Comparison of ENCODE assay signal across 32 cellular contexts in the genomic region with DNA sequence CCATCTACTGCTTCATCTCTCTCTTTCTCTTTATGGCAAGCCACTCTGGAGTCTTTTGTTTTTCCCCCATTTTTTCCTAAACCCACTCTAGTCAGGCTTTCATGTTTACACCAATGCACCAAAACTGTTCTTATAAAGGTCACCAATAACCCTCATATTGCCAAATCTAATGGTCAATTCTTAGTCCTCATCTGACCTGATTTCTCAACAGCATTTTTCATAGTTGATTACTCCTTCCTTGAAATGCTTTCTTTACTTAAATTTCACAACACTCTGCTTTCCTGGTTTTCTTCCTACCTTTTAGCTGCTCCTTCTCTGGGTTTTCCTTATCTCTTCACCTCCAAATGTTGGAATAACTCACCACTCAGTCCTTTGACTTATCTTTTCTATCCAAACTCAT.
"Had no signal": no experiment of that assay in that cellular context is flagged by ENCODE, and none has a peak within 500 bp of the region (broad histone marks: within the 10 kb centered on the region; RNA-seq: fewer than 3 reads in every experiment).

No MANE protein-coding gene starts in this region.

- H3K36me3 ChIP-seq: brain microvascular endothelial cell, left lung, right lobe of liver, thoracic aorta, WERI-Rb-1 had no signal

- ATAC-seq: activated CD4-positive, CD25-positive, alpha-beta regulatory T cell treated with anti-CD3 and anti-CD28 coated beads, Interleukin-2, amount 50 U/mL, for 24 hours; foreskin keratinocyte; left lung; lower lobe of right lung; natural killer cell treated with Interleukin-12 subunit alpha and Interleukin-12 subunit beta and Interleukin-15 and Interleukin-18, amount 100 ng/mL, for 72 hours; right lobe of liver; stimulated activated naive CD8-positive, alpha-beta T cell treated with anti-CD3 and anti-CD28 coated beads, Interleukin-15, Interleukin-2, amounts not matched to agents 100 U/mL and 50 U/mL, for 24 hours had no signal

- H3K4me1 ChIP-seq: foreskin keratinocyte, left lung, lower lobe of right lung, right lobe of liver had no signal

- H3K4me3 ChIP-seq: left lung, lower lobe of right lung, right lobe of liver, skin epidermis, thoracic aorta had no signal

- H3K9me3 ChIP-seq: left lung, lower lobe of right lung, right lobe of liver, thoracic aorta had no signal

- DNase-seq: activated CD4-positive, alpha-beta memory T cell treated with anti-CD3 and anti-CD28 coated beads for 36 hours; activated CD4-positive, alpha-beta T cell treated with anti-CD3 and anti-CD28 coated beads, Interleukin-2, amount 10 ng/mL, durations not matched to agents 24 days and 14 days; activated CD8-positive, alpha-beta memory T cell treated with anti-CD3 and anti-CD28 coated beads, Interleukin-2, amount 50 U/mL, for 4 hours; activated effector memory CD4-positive, alpha-beta T cell treated with anti-CD3 and anti-CD28 coated beads, Interleukin-2, amount 50 U/mL, for 16 hours; activated naive CD4-positive, alpha-beta T cell treated with anti-CD3 and anti-CD28 coated beads for 36 hours; activated naive CD8-positive, alpha-beta T cell treated with anti-CD3 and anti-CD28 coated beads for 36 hours; activated T-cell treated with anti-CD3 and anti-CD28 coated beads, Interleukin-2, amount 50 U/mL, for 1 hour; amniotic stem cell; brain microvascular endothelial cell; central memory CD4-positive, alpha-beta T cell; dermis blood vessel endothelial cell; effector CD4-positive, alpha-beta T cell; foreskin keratinocyte; left lung; lower lobe of right lung; mesenchymal stem cell; posterior cingulate gyrus; right lobe of liver; stimulated activated CD4-positive, alpha-beta T cell treated with anti-CD3 and anti-CD28 coated beads, Interleukin-12 subunit alpha, Interleukin-12 subunit beta, amount 100 ng/mL, for 4 hours; stimulated activated CD4-positive, alpha-beta T cell treated with anti-CD3 and anti-CD28 coated beads, Interleukin-4, amount 100 ng/mL, for 1 hour; stimulated activated naive CD8-positive, alpha-beta T cell treated with anti-CD3 and anti-CD28 coated beads, Interleukin-15, Interleukin-2, amounts not matched to agents 100 U/mL and 50 U/mL, for 24 hours; T1000; WERI-Rb-1 had no signal

- FAIRE-seq: astrocyte, colon, endometrium, islet of Langerhans, urothelium cell line had no signal

- H3K27me3 ChIP-seq: brain microvascular endothelial cell, foreskin keratinocyte, left lung, right lobe of liver had no signal
